In genomic region chr1:227946624-227947424, GRCh38 we compare ENCODE assay signal across 8 cellular contexts. TPM values are rescaled to one million over a fixed set of nuclear protein-coding genes. Genes with fewer than 3 reads are reported as not detected.
A peak's percentile ranks its signal among the peaks of the same experiment; 100 is the strongest.
DNase-seq lines count a peak whose midpoint lies in the region; ATAC-seq and TF ChIP-seq lines count a peak whose summit lies in the region.

No MANE protein-coding gene starts in this region.

- no peak overlapping the region for H3K27ac Mint-ChIP-seq in activated naive CD8-positive, alpha-beta T cell treated with anti-CD3 and anti-CD28 coated beads, Interleukin-2, amount 50 U/mL, for 24 hours

- H3K4me1 ChIP-seq in A673 (ENCODE audit: insufficient read depth, low read length, poor library complexity, severe bottlenecking) (peaks cover 6% of the 10 kb centered on the region), RWPE2 (ENCODE audit: insufficient read depth, poor library complexity, severe bottlenecking) (no peaks in the 10 kb centered on the region), ovary (ENCODE audit: insufficient read depth) (peaks cover 10% of the 10 kb centered on the region), aorta (ENCODE audit: control insufficient read depth in 1 of 2, insufficient read depth in 2 of 2, low read length in 2 of 2) (no peaks in the 10 kb centered on the region)

- peak overlapping the region; percentile 52 for H3K4me3 ChIP-seq in A673 (ENCODE audit: low read depth, low read length, poor library complexity, severe bottlenecking)
- no peak overlapping the region; the same call in 1 of the 2 replicates for H3K4me3 ChIP-seq in HL-60 (replicated peaks; ENCODE audit: insufficient read depth, low read length)
- H3K4me3 ChIP-seq in RWPE2 (ENCODE audit: severe bottlenecking), result peak overlapping the region; percentile 43
- peak overlapping the region; percentile 67 for H3K4me3 ChIP-seq in ovary
- peak overlapping the region in 1 of 2 donors; percentile 35 for H3K4me3 ChIP-seq in aorta (ENCODE audit: low read length in 2 of 2)

- ATAC-seq in GM18505 (IDR thresholded peaks at IDR 0.05; ENCODE audit: unreplicated experiment) (peak; percentile 52), RWPE2 (ENCODE audit: low read depth) (peak; percentile 82), Right ventricle myocardium superior (ENCODE audit: poor library complexity) (peak; percentile 88), aorta (ENCODE audit: low FRiP score) (peak; percentile 82)
- peak; percentile 60 for ATAC-seq in activated naive CD8-positive, alpha-beta T cell treated with anti-CD3 and anti-CD28 coated beads, Interleukin-2, amount 50 U/mL, for 24 hours

- H3K27me3 ChIP-seq in A673 (replicated peaks; ENCODE audit: insufficient read depth, low read depth, low read length, poor library complexity) (peaks cover 27% of the 10 kb centered on the region), HL-60 (ENCODE audit: insufficient read depth, poor library complexity, severe bottlenecking) (peaks cover 22% of the 10 kb centered on the region), RWPE2 (ENCODE audit: insufficient read depth, poor library complexity, severe bottlenecking) (no peaks in the 10 kb centered on the region), ovary (no peaks in the 10 kb centered on the region), aorta (ENCODE audit: control insufficient read depth in 1 of 2, insufficient read depth in 2 of 2, low read length in 1 of 2) (no peaks in the 10 kb centered on the region)

- H3K4me1 Mint-ChIP-seq in activated naive CD8-positive, alpha-beta T cell treated with anti-CD3 and anti-CD28 coated beads, Interleukin-2, amount 50 U/mL, for 24 hours, result peaks cover 8% of the 10 kb centered on the region

- peak overlapping the region; percentile 65 for H3K4me3 Mint-ChIP-seq in activated naive CD8-positive, alpha-beta T cell treated with anti-CD3 and anti-CD28 coated beads, Interleukin-2, amount 50 U/mL, for 24 hours

- H3K27ac ChIP-seq in A673 (ENCODE audit: low read depth, low read length, poor library complexity, severe bottlenecking) (no peak overlapping the region), HL-60 (replicated peaks) (no peak overlapping the region), RWPE2 (ENCODE audit: poor library complexity, severe bottlenecking) (peak overlapping the region; percentile 44), ovary (peak overlapping the region; percentile 70 to 79), aorta (ENCODE audit: low read depth in 1 of 2, low read length in 2 of 2) (no peak overlapping the region)

- intact Hi-C loops in A673 (cut with micrococcal nuclease; ENCODE audit: unreplicated experiment) (loop anchor here (2.0 kb wide), 1 partner anchor 184 kb away; no protein-coding TSS in a partner anchor), Right ventricle myocardium superior (cut with DNase I) (loop anchor here (2.0 to 5.0 kb wide), 2 partner anchors 184 to 465 kb away; no protein-coding TSS in a partner anchor), ovary (cut with DNase I) (loop anchor here (2.0 to 10.0 kb wide), 5 partner anchors 182 to 465 kb away; partner anchors contain the start of genes JMJD4 (in 2 of the 4) and SNAP47 (in 2 of the 4)), aorta (cut with DNase I) (loop anchor here (1.0 to 5.0 kb wide), 3 partner anchors 185 to 465 kb away; no protein-coding TSS in a partner anchor)

- H3K27me3 Mint-ChIP-seq in activated naive CD8-positive, alpha-beta T cell treated with anti-CD3 and anti-CD28 coated beads, Interleukin-2, amount 50 U/mL, for 24 hours, result peaks cover 19% of the 10 kb centered on the region

- H3K36me3 Mint-ChIP-seq in activated naive CD8-positive, alpha-beta T cell treated with anti-CD3 and anti-CD28 coated beads, Interleukin-2, amount 50 U/mL, for 24 hours (ENCODE audit: low read depth), result no peaks in the 10 kb centered on the region

- no peak for TF ChIP-seq EP300 in ovary (IDR thresholded peaks at IDR 0.05)

- CTCF ChIA-PET in A673 (lab: Charles Lee), result no interaction called here

- no TSS peak for BruUV-seq in A673 (replicated peaks; lab: Mats Ljungman, UMichigan)

- H3K36me3 ChIP-seq in A673 (ENCODE audit: insufficient read depth, low read length, poor library complexity, severe bottlenecking) (no peaks in the 10 kb centered on the region), RWPE2 (ENCODE audit: low read depth) (no peaks in the 10 kb centered on the region), ovary (no peaks in the 10 kb centered on the region), aorta (ENCODE audit: control insufficient read depth in 1 of 2, insufficient read depth in 2 of 2, low read length in 1 of 2) (no peaks in the 10 kb centered on the region)

- WGBS in ovary, 3 donors, result 1% methylated on average over 63 of the region's 63 CpGs
- 1% methylated on average over 60 to 63 of the region's 63 CpGs for WGBS in aorta, 2 donors

- TF ChIP-seq POLR2A in GM18505 (IDR thresholded peaks at IDR 0.05; ENCODE audit: borderline replicate concordance, extremely low read depth, insufficient read depth, insufficient read length), result no peak
- no peak for TF ChIP-seq POLR2A in ovary (IDR thresholded peaks at IDR 0.05)

- POLR2A ChIA-PET in A673 (lab: Charles Lee; ENCODE audit: low non-redundant PET), result no interaction called here

- TF ChIP-seq CTCF in A673 (conservative IDR thresholded peaks at IDR 0.05; ENCODE audit: low read depth, low read length) (peak; percentile 59), HL-60 (IDR thresholded peaks at IDR 0.05; ENCODE audit: insufficient read depth, low read length) (peak; percentile 26), RWPE2 (IDR thresholded peaks at IDR 0.05; ENCODE audit: poor library complexity, severe bottlenecking) (peak; percentile 73), ovary (IDR thresholded peaks at IDR 0.05) (peak; percentile 71 to 84 (median 83))

- no peaks in the 10 kb centered on the region for H3K9me3 ChIP-seq in A673 (ENCODE audit: low read depth, low read length, poor library complexity, severe bottlenecking)
- no peaks in the 10 kb centered on the region for H3K9me3 ChIP-seq in RWPE2 (ENCODE audit: severe bottlenecking)
- no peaks in the 10 kb centered on the region for H3K9me3 ChIP-seq in ovary
- no peaks in the 10 kb centered on the region for H3K9me3 ChIP-seq in aorta (ENCODE audit: control insufficient read depth, low read length)

- peak; percentile 45 for DNase-seq in A673 (ENCODE audit: low spot score)
- DNase-seq in HL-60 (ENCODE audit: low read depth in 1 of 2, low spot score in 1 of 2), result peak in 1 of 2 experiments; percentile 41
- peak; percentile 62 for DNase-seq in RWPE2 (ENCODE audit: low spot score)
- DNase-seq in activated naive CD8-positive, alpha-beta T cell treated with anti-CD3 and anti-CD28 coated beads, Interleukin-2, amount 50 U/mL, for 24 hours, result peak; percentile 63
- DNase-seq in Right ventricle myocardium superior, result peak; percentile 84
- DNase-seq in ovary, result peak; percentile 77 to 89 (median 83)
- DNase-seq in aorta, result peak; percentile 67 to 86

- H3K9me3 Mint-ChIP-seq in activated naive CD8-positive, alpha-beta T cell treated with anti-CD3 and anti-CD28 coated beads, Interleukin-2, amount 50 U/mL, for 24 hours, result no peaks in the 10 kb centered on the region

RNA-seq across cellular contexts. Expression of gene WNT9A, which starts 0.9 kb away (rescaled TPM):
- total RNA-seq in A673 (2021) (not detected in 2 replicates), Right ventricle myocardium superior (0.59 TPM), ovary (10 to 100 TPM in 3 of 7 donors, 1 to 10 TPM in 4; 3.9 to 15.9 (median 9.8) TPM), aorta (1 to 10 TPM in 1 of 2 donors, under 1 TPM in 1; 0.94 to 3.5 TPM)
- polyA plus RNA-seq in ovary (10 to 100 TPM in 1 of 2 donors, 1 to 10 TPM in 1; 1.1 to 10.8 TPM), aorta (under 1 TPM; 0.13 to 0.38 TPM)

RNA-seq across cellular contexts. Expression of gene WNT3A, which starts 60.0 kb away (rescaled TPM):
- total RNA-seq in A673 (2021) (not detected in 2 replicates), Right ventricle myocardium superior (not detected), ovary (not detected), aorta (not detected)
- polyA plus RNA-seq in ovary (not detected), aorta (not detected)

Comparison
In these comparisons a context has a peak if more than half of its experiments do, and no peak if none do; other contexts are left out.
1. H3K27ac ChIP-seq: peak in RWPE2 (single experiment) and ovary (2 of 2); none in A673 (single experiment), HL-60 (single experiment) and aorta (0 of 2).
2. CTCF ChIP-seq: peak in every context shown above with its lines; median percentile 83 in ovary; 73 in RWPE2; 59 in A673; 26 in HL-60.
3. Peak in every context shown above with its lines, with median percentiles within 50 percentile points of each other: ATAC-seq.